Comparison of ENCODE assay signal across 8 cellular contexts in genomic region chr1:244835276-244836134, GRCh38. TPM values are rescaled to one million over a fixed set of nuclear protein-coding genes. Genes with fewer than 3 reads are reported as not detected.
DNase-seq lines count a peak whose midpoint lies in the region; ATAC-seq and TF ChIP-seq lines count a peak whose summit lies in the region.

TSS of gene COX20 (plus strand) at chr1:244835658. CDS start at chr1:244835715, 57 bp downstream.

- peak within 1 kb of the TSS; percentile 99 for H3K27ac Mint-ChIP-seq in endothelial cell (ENCODE audit: unreplicated experiment)

- peaks cover 11% of the 10 kb centered on the region for H3K36me3 Mint-ChIP-seq in endothelial cell (ENCODE audit: low read depth, unreplicated experiment)

- DNase-seq in CMK (ENCODE audit: low read depth) (peak; percentile 86), NOMO-1 (lab: John Stamatoyannopoulos, UW; ENCODE audit: unreplicated experiment in 2 of 2) (peak; percentile 93 to 99), endothelial cell (ENCODE audit: low spot score) (peak; percentile 82), middle frontal gyrus (ENCODE audit: extremely low spot score, low spot score) (peak; percentile 87)
- DNase-seq in activated CD8-positive, alpha-beta memory T cell treated with anti-CD3 and anti-CD28 coated beads, Interleukin-2, amount 50 U/mL, for 4 hours: peak; percentile 90
- DNase-seq in stimulated activated CD8-positive, alpha-beta memory T cell treated with anti-CD3 and anti-CD28 coated beads, Interleukin-2, amount 100 ng/mL, for 48 hours (ENCODE audit: low read depth in 2 of 2): peak; percentile 79 to 83

- H3K27me3 Mint-ChIP-seq in endothelial cell (ENCODE audit: unreplicated experiment): peaks cover 12% of the 10 kb centered on the region

- peaks cover 28% of the 10 kb centered on the region for H3K4me1 Mint-ChIP-seq in endothelial cell (ENCODE audit: unreplicated experiment)

- no peaks in the 10 kb centered on the region for H3K9me3 Mint-ChIP-seq in endothelial cell (ENCODE audit: unreplicated experiment)

- peak within 1 kb of the TSS; percentile 96 for H3K4me3 Mint-ChIP-seq in endothelial cell (ENCODE audit: unreplicated experiment)

- peak; percentile 66 for ATAC-seq in GM19452 (IDR thresholded peaks at IDR 0.05; ENCODE audit: unreplicated experiment)
- ATAC-seq in HG03575 (IDR thresholded peaks at IDR 0.05; ENCODE audit: extremely low read depth, insufficient number of reproducible peaks, low FRiP score, unreplicated experiment): peak; percentile 23

- no peak for TF ChIP-seq CTCF in endothelial cell (IDR thresholded peaks at IDR 0.05; ENCODE audit: unreplicated experiment)

RNA-seq across cellular contexts. Expression of gene COX20, which starts in this region (rescaled TPM):
- 9.6 TPM for total RNA-seq in endothelial cell (ENCODE audit: unreplicated experiment)

Comparison
In these comparisons a context has a peak if more than half of its experiments do, and no peak if none do; other contexts are left out.
1. Peak in every context shown above with its lines: DNase-seq and ATAC-seq.